9 cellular contexts compared by ENCODE assay signal in genomic region chr21:31132574-31133242, GRCh38.
DNase-seq lines count a peak whose midpoint lies in the region; ATAC-seq and TF ChIP-seq lines count a peak whose summit lies in the region.
"Had no signal": no experiment of that assay in that cellular context is flagged by ENCODE, and none has a peak within 500 bp of the region (broad histone marks: within the 10 kb centered on the region; RNA-seq: fewer than 3 reads in every experiment).

No MANE protein-coding gene starts in this region.

- peak; percentile 70 for ATAC-seq in GM18520 (IDR thresholded peaks at IDR 0.05; ENCODE audit: unreplicated experiment)
- peak; percentile 79 for ATAC-seq in HG02973 (IDR thresholded peaks at IDR 0.05; ENCODE audit: unreplicated experiment)
- peak; percentile 73 to 74 for ATAC-seq in activated CD4-positive, CD25-positive, alpha-beta regulatory T cell treated with anti-CD3 and anti-CD28 coated beads, Interleukin-2, amount 50 U/mL, for 24 hours
- ATAC-seq in stimulated activated naive CD8-positive, alpha-beta T cell treated with anti-CD3 and anti-CD28 coated beads, Interleukin-15, Interleukin-2, amounts not matched to agents 100 U/mL and 50 U/mL, for 24 hours: peak; percentile 70
- ATAC-seq: HCT116 had no signal

- H3K9me3 Mint-ChIP-seq in endothelial cell (ENCODE audit: unreplicated experiment): no peaks in the 10 kb centered on the region

- peak overlapping the region; percentile 48 for H3K4me3 Mint-ChIP-seq in endothelial cell (ENCODE audit: unreplicated experiment)

- H3K27me3 Mint-ChIP-seq in endothelial cell (ENCODE audit: unreplicated experiment): peaks cover 4% of the 10 kb centered on the region

- peaks cover 2% of the 10 kb centered on the region for H3K4me1 Mint-ChIP-seq in endothelial cell (ENCODE audit: unreplicated experiment)

- no peak for DNase-seq in endothelial cell (ENCODE audit: low spot score)
- peak; percentile 43 for DNase-seq in stimulated activated naive CD8-positive, alpha-beta T cell treated with anti-CD3 and anti-CD28 coated beads, Interleukin-15, Interleukin-2, amounts not matched to agents 100 U/mL and 50 U/mL, for 24 hours
- DNase-seq in NCI-H82 (lab: John Stamatoyannopoulos, UW): no peak
- no peak for DNase-seq in iPS-NIHi7 (ENCODE audit: extremely low spot score)
- DNase-seq in DMS53 treated with DMSO at 0.1 percent for 48 hours (lab: John Stamatoyannopoulos, UW; ENCODE audit: unreplicated experiment): no peak

- no peak for TF ChIP-seq CTCF in endothelial cell (IDR thresholded peaks at IDR 0.05; ENCODE audit: unreplicated experiment)

- H3K36me3 Mint-ChIP-seq in endothelial cell (ENCODE audit: low read depth, unreplicated experiment): peaks cover 67% of the 10 kb centered on the region

- H3K27ac Mint-ChIP-seq in endothelial cell (ENCODE audit: unreplicated experiment): peak overlapping the region; percentile 12
